1 cellular context compared by ENCODE assay signal in the genomic region with DNA sequence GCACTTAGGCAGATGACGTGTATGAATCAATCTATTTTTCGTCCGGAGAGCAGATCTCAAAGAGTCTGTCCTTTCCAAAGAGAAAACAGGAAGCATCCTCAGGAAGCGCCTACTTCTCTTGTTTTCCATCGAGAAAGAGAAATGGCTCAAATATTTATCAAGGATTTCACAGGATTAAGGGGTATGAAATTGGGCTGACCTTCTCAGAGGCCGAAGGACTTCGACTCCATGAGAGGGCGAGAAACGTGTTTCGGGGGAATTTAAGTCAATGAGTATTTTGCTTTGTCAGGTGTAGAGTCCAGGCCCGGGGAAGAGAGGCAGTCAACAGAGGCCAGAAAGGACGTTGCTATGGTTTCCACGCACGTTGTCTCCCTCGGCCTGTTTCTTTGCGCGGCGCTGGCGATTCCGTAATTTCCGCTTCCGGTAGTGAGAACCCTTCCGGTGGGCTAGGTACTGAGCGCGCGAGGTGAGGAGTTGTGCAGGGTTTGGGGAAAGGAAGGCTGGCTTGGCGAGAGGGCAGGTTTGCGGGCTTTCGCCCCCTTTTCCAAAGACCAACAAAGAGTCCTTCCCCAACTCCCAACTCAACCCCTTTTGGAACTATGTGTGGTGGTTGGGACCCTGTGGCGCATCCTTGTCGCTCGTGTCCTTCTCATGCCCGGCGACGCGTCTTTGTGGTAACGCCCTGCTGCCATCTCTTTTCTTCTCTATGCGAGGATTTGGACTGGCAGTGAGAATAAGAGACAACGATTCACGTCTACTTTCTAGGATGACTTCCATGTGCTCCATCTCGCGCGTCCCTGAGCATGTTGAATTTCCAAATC.
TF ChIP-seq lines count a peak whose summit lies in the region.

A gene (plus strand): TSS at position 429 of the 821 bp plus-strand sequence. CDS start 506 bp downstream, outside the sequence.

TF ChIP-seq in K562, 482 proteins besides CTCF, POLR2A, EP300 and RAD21 (continued from another document and continues in another):
- TF ChIP-seq, protein P1, sequence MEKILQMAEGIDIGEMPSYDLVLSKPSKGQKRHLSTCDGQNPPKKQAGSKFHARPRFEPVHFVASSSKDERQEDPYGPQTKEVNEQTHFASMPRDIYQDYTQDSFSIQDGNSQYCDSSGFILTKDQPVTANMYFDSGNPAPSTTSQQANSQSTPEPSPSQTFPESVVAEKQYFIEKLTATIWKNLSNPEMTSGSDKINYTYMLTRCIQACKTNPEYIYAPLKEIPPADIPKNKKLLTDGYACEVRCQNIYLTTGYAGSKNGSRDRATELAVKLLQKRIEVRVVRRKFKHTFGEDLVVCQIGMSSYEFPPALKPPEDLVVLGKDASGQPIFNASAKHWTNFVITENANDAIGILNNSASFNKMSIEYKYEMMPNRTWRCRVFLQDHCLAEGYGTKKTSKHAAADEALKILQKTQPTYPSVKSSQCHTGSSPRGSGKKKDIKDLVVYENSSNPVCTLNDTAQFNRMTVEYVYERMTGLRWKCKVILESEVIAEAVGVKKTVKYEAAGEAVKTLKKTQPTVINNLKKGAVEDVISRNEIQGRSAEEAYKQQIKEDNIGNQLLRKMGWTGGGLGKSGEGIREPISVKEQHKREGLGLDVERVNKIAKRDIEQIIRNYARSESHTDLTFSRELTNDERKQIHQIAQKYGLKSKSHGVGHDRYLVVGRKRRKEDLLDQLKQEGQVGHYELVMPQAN (IDR thresholded peaks at IDR 0.05; ENCODE audit: borderline replicate concordance) = peak; percentile 85; the same call in 1 of the 2 replicates
- TF ChIP-seq SMARCA5 (IDR thresholded peaks at IDR 0.05) (no peak), GTF2F1 (IDR thresholded peaks at IDR 0.05; ENCODE audit: low read depth, low read length) (no peak; the same call in 1 of the 2 replicates), NFE2L1 (tag; IDR thresholded peaks at IDR 0.05; ENCODE audit: borderline replicate concordance, low read depth) (no peak), TARDBP (IDR thresholded peaks at IDR 0.05) (no peak), ZNF197 (CRISPR knock-in tag; IDR thresholded peaks at IDR 0.05; ENCODE audit: low read depth) (no peak), BDP1 (IDR thresholded peaks at IDR 0.05; ENCODE audit: insufficient read depth, insufficient read length) (no peak), NBN (IDR thresholded peaks at IDR 0.05; ENCODE audit: low read depth) (no peak), ELF1 (tag; IDR thresholded peaks at IDR 0.05) (peak; percentile 84), BACH1 (tag; IDR thresholded peaks at IDR 0.05) (peak; percentile 86), JUNB (CRISPR knock-in tag; conservative IDR thresholded peaks at IDR 0.05) (no peak), RBM15 (IDR thresholded peaks at IDR 0.05; ENCODE audit: insufficient read depth, low read length) (no peak), E2F3 (CRISPR knock-in tag; IDR thresholded peaks at IDR 0.05) (no peak), RBM22 (IDR thresholded peaks at IDR 0.05; ENCODE audit: low read depth, low read length, poor library complexity, severe bottlenecking) (no peak), ZNF324 (CRISPR knock-in tag; IDR thresholded peaks at IDR 0.05) (no peak), CREBBP (IDR thresholded peaks at IDR 0.05; ENCODE audit: low read depth, low read length) (no peak), CREM (IDR thresholded peaks at IDR 0.05; ENCODE audit: low read depth) (peak; percentile 99), FOXM1 (IDR thresholded peaks at IDR 0.05; ENCODE audit: low read depth) (no peak), FOXM1 (CRISPR knock-in tag; IDR thresholded peaks at IDR 0.05; ENCODE audit: low read depth) (no peak), FOS (IDR thresholded peaks at IDR 0.05; ENCODE audit: extremely low read depth, insufficient read length) (no peak), ZZZ3 (IDR thresholded peaks at IDR 0.05) (no peak), ESRRB (CRISPR knock-in tag; IDR thresholded peaks at IDR 0.05; ENCODE audit: borderline replicate concordance) (no peak), ZNF79 (CRISPR knock-in tag; IDR thresholded peaks at IDR 0.05; ENCODE audit: low read depth) (no peak), SLC30A9 (CRISPR knock-in tag; IDR thresholded peaks at IDR 0.05) (no peak), BRD9 (IDR thresholded peaks at IDR 0.05; ENCODE audit: low read depth, partially characterized antibody) (peak; percentile 46), ETV1 (tag; conservative IDR thresholded peaks at IDR 0.05; ENCODE audit: low read depth) (peak; percentile 85), SP1 (CRISPR knock-in tag; IDR thresholded peaks at IDR 0.05) (peak; percentile 66; the same call in 1 of the 2 replicates), SRSF7 (optimal IDR thresholded peaks at IDR 0.05; ENCODE audit: low read depth, low read length) (no peak), GATAD2B (IDR thresholded peaks at IDR 0.05; ENCODE audit: borderline replicate concordance) (no peak), MAFK (IDR thresholded peaks at IDR 0.05; ENCODE audit: low read length) (peak; percentile 51; the same call in 1 of the 2 replicates), ZNF830 (CRISPR knock-in tag; IDR thresholded peaks at IDR 0.05) (no peak), ZNF583 (CRISPR knock-in tag; IDR thresholded peaks at IDR 0.05) (no peak), SNRNP70 (optimal IDR thresholded peaks at IDR 0.05; ENCODE audit: low read depth, low read length) (no peak), CCNT2 (IDR thresholded peaks at IDR 0.05; ENCODE audit: borderline replicate concordance, extremely low read depth, insufficient read length, low read depth, low read length) (no peak), CAMTA2 (CRISPR knock-in tag; conservative IDR thresholded peaks at IDR 0.05) (no peak)
- TF ChIP-seq, protein P2, sequence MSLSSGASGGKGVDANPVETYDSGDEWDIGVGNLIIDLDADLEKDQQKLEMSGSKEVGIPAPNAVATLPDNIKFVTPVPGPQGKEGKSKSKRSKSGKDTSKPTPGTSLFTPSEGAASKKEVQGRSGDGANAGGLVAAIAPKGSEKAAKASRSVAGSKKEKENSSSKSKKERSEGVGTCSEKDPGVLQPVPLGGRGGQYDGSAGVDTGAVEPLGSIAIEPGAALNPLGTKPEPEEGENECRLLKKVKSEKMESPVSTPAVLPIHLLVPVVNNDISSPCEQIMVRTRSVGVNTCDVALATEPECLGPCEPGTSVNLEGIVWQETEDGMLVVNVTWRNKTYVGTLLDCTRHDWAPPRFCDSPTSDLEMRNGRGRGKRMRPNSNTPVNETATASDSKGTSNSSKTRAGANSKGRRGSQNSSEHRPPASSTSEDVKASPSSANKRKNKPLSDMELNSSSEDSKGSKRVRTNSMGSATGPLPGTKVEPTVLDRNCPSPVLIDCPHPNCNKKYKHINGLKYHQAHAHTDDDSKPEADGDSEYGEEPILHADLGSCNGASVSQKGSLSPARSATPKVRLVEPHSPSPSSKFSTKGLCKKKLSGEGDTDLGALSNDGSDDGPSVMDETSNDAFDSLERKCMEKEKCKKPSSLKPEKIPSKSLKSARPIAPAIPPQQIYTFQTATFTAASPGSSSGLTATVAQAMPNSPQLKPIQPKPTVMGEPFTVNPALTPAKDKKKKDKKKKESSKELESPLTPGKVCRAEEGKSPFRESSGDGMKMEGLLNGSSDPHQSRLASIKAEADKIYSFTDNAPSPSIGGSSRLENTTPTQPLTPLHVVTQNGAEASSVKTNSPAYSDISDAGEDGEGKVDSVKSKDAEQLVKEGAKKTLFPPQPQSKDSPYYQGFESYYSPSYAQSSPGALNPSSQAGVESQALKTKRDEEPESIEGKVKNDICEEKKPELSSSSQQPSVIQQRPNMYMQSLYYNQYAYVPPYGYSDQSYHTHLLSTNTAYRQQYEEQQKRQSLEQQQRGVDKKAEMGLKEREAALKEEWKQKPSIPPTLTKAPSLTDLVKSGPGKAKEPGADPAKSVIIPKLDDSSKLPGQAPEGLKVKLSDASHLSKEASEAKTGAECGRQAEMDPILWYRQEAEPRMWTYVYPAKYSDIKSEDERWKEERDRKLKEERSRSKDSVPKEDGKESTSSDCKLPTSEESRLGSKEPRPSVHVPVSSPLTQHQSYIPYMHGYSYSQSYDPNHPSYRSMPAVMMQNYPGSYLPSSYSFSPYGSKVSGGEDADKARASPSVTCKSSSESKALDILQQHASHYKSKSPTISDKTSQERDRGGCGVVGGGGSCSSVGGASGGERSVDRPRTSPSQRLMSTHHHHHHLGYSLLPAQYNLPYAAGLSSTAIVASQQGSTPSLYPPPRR (CRISPR knock-in tag; IDR thresholded peaks at IDR 0.05; ENCODE audit: borderline replicate concordance) = no peak
- TF ChIP-seq, protein P3, sequence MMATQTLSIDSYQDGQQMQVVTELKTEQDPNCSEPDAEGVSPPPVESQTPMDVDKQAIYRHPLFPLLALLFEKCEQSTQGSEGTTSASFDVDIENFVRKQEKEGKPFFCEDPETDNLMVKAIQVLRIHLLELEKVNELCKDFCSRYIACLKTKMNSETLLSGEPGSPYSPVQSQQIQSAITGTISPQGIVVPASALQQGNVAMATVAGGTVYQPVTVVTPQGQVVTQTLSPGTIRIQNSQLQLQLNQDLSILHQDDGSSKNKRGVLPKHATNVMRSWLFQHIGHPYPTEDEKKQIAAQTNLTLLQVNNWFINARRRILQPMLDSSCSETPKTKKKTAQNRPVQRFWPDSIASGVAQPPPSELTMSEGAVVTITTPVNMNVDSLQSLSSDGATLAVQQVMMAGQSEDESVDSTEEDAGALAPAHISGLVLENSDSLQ (IDR thresholded peaks at IDR 0.05) = peak; percentile 70
- TF ChIP-seq, protein P4, sequence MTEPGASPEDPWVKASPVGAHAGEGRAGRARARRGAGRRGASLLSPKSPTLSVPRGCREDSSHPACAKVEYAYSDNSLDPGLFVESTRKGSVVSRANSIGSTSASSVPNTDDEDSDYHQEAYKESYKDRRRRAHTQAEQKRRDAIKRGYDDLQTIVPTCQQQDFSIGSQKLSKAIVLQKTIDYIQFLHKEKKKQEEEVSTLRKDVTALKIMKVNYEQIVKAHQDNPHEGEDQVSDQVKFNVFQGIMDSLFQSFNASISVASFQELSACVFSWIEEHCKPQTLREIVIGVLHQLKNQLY (CRISPR knock-in tag; conservative IDR thresholded peaks at IDR 0.05) = no peak; a peak in 1 of 4 replicates
- TF ChIP-seq, protein P5, sequence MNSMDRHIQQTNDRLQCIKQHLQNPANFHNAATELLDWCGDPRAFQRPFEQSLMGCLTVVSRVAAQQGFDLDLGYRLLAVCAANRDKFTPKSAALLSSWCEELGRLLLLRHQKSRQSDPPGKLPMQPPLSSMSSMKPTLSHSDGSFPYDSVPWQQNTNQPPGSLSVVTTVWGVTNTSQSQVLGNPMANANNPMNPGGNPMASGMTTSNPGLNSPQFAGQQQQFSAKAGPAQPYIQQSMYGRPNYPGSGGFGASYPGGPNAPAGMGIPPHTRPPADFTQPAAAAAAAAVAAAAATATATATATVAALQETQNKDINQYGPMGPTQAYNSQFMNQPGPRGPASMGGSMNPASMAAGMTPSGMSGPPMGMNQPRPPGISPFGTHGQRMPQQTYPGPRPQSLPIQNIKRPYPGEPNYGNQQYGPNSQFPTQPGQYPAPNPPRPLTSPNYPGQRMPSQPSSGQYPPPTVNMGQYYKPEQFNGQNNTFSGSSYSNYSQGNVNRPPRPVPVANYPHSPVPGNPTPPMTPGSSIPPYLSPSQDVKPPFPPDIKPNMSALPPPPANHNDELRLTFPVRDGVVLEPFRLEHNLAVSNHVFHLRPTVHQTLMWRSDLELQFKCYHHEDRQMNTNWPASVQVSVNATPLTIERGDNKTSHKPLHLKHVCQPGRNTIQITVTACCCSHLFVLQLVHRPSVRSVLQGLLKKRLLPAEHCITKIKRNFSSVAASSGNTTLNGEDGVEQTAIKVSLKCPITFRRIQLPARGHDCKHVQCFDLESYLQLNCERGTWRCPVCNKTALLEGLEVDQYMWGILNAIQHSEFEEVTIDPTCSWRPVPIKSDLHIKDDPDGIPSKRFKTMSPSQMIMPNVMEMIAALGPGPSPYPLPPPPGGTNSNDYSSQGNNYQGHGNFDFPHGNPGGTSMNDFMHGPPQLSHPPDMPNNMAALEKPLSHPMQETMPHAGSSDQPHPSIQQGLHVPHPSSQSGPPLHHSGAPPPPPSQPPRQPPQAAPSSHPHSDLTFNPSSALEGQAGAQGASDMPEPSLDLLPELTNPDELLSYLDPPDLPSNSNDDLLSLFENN (IDR thresholded peaks at IDR 0.05; ENCODE audit: low read depth in 2 of 2, low read length in 2 of 2) = peak in 1 of 2 experiments; percentile 39; a peak in 1 of 4 replicates
- TF ChIP-seq, protein P6, sequence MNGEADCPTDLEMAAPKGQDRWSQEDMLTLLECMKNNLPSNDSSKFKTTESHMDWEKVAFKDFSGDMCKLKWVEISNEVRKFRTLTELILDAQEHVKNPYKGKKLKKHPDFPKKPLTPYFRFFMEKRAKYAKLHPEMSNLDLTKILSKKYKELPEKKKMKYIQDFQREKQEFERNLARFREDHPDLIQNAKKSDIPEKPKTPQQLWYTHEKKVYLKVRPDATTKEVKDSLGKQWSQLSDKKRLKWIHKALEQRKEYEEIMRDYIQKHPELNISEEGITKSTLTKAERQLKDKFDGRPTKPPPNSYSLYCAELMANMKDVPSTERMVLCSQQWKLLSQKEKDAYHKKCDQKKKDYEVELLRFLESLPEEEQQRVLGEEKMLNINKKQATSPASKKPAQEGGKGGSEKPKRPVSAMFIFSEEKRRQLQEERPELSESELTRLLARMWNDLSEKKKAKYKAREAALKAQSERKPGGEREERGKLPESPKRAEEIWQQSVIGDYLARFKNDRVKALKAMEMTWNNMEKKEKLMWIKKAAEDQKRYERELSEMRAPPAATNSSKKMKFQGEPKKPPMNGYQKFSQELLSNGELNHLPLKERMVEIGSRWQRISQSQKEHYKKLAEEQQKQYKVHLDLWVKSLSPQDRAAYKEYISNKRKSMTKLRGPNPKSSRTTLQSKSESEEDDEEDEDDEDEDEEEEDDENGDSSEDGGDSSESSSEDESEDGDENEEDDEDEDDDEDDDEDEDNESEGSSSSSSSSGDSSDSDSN (IDR thresholded peaks at IDR 0.05; ENCODE audit: borderline replicate concordance in 1 of 2, low read depth in 2 of 2, low read length in 2 of 2) = no peak
- TF ChIP-seq, protein P7, sequence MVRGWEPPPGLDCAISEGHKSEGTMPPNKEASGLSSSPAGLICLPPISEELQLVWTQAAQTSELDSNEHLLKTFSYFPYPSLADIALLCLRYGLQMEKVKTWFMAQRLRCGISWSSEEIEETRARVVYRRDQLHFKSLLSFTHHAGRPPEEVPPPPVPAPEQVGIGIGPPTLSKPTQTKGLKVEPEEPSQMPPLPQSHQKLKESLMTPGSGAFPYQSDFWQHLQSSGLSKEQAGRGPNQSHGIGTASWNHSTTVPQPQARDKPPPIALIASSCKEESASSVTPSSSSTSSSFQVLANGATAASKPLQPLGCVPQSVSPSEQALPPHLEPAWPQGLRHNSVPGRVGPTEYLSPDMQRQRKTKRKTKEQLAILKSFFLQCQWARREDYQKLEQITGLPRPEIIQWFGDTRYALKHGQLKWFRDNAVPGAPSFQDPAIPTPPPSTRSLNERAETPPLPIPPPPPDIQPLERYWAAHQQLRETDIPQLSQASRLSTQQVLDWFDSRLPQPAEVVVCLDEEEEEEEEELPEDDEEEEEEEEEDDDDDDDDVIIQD (CRISPR knock-in tag; IDR thresholded peaks at IDR 0.05) = no peak
- TF ChIP-seq, protein P8, sequence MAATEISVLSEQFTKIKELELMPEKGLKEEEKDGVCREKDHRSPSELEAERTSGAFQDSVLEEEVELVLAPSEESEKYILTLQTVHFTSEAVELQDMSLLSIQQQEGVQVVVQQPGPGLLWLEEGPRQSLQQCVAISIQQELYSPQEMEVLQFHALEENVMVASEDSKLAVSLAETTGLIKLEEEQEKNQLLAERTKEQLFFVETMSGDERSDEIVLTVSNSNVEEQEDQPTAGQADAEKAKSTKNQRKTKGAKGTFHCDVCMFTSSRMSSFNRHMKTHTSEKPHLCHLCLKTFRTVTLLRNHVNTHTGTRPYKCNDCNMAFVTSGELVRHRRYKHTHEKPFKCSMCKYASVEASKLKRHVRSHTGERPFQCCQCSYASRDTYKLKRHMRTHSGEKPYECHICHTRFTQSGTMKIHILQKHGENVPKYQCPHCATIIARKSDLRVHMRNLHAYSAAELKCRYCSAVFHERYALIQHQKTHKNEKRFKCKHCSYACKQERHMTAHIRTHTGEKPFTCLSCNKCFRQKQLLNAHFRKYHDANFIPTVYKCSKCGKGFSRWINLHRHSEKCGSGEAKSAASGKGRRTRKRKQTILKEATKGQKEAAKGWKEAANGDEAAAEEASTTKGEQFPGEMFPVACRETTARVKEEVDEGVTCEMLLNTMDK (IDR thresholded peaks at IDR 0.05; ENCODE audit: borderline replicate concordance, insufficient read depth, low read depth, low read length, poor library complexity, severe bottlenecking) = no peak
